ENCODE assay signal across 1 cellular context in the genomic region with DNA sequence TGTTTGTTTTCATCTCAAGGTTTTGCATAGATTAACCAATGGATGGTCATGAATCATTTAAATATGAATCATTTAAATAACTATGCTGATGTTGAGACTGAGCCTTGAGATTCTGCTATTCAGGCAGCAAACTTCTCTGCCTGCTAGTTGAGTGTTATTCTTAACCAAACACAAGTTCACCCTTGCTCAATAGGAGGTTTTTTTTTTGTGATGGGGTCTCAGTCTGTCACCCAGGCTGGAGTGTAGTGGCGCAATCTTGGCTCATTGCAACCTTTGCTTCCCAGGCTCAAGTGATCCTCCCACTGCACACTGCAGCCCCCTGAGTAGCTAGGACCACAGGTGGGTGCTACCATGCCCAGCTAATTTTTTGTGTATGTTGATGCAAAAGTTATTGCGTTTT.
TF ChIP-seq lines count a peak whose summit lies in the region.

No MANE protein-coding gene starts in this region.

TF ChIP-seq in HepG2, 621 proteins besides CTCF, POLR2A, EP300 and RAD21 (continued from another document):
- TF ChIP-seq, protein P1, sequence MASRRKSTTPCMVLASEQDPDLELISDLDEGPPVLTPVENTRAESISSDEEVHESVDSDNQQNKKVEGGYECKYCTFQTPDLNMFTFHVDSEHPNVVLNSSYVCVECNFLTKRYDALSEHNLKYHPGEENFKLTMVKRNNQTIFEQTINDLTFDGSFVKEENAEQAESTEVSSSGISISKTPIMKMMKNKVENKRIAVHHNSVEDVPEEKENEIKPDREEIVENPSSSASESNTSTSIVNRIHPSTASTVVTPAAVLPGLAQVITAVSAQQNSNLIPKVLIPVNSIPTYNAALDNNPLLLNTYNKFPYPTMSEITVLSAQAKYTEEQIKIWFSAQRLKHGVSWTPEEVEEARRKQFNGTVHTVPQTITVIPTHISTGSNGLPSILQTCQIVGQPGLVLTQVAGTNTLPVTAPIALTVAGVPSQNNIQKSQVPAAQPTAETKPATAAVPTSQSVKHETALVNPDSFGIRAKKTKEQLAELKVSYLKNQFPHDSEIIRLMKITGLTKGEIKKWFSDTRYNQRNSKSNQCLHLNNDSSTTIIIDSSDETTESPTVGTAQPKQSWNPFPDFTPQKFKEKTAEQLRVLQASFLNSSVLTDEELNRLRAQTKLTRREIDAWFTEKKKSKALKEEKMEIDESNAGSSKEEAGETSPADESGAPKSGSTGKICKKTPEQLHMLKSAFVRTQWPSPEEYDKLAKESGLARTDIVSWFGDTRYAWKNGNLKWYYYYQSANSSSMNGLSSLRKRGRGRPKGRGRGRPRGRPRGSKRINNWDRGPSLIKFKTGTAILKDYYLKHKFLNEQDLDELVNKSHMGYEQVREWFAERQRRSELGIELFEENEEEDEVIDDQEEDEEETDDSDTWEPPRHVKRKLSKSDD (CRISPR knock-in tag; IDR thresholded peaks at IDR 0.05; ENCODE audit: low read depth): no peak
- no peak for TF ChIP-seq SOX13 (IDR thresholded peaks at IDR 0.05)
- 0 out of 4 replicates have a peak, but pooled peaks of 1 of the 2 experiments have one; percentile 20 for TF ChIP-seq SOX13 (CRISPR knock-in tag; conservative IDR thresholded peaks at IDR 0.05 in 1 of 2, IDR thresholded peaks at IDR 0.05 in 1 of 2)
- TF ChIP-seq ATAD3A (CRISPR knock-in tag; IDR thresholded peaks at IDR 0.05): no peak
- no peak for TF ChIP-seq SMAD3 (CRISPR knock-in tag; IDR thresholded peaks at IDR 0.05)
- TF ChIP-seq ZMYM3 (CRISPR knock-in tag; IDR thresholded peaks at IDR 0.05): 0 out of 2 replicates have a peak, but pooled peaks have one; percentile 20
- no peak for TF ChIP-seq PAF1 (CRISPR knock-in tag; IDR thresholded peaks at IDR 0.05)
- no peak for TF ChIP-seq SP2 (CRISPR knock-in tag; IDR thresholded peaks at IDR 0.05)
- no peak for TF ChIP-seq ZNF878 (CRISPR knock-in tag; IDR thresholded peaks at IDR 0.05)
- TF ChIP-seq ZMYM4 (CRISPR knock-in tag; IDR thresholded peaks at IDR 0.05): peak; percentile 62
- TF ChIP-seq MXD4 (CRISPR knock-in tag; IDR thresholded peaks at IDR 0.05): no peak
- no peak for TF ChIP-seq KAT7 (CRISPR knock-in tag; IDR thresholded peaks at IDR 0.05; ENCODE audit: borderline replicate concordance)
- TF ChIP-seq SP140L (CRISPR knock-in tag; IDR thresholded peaks at IDR 0.05; ENCODE audit: borderline replicate concordance): no peak
- TF ChIP-seq HNRNPLL (IDR thresholded peaks at IDR 0.05; ENCODE audit: low read depth, low read length, poor library complexity, severe bottlenecking): no peak
- peak; percentile 57; the same call in 1 of the 2 replicates for TF ChIP-seq ZBTB7B (CRISPR knock-in tag; IDR thresholded peaks at IDR 0.05)
- TF ChIP-seq ZNF883 (CRISPR knock-in tag; IDR thresholded peaks at IDR 0.05; ENCODE audit: not compliant biosample characterization): no peak
- no peak for TF ChIP-seq ZNF180 (CRISPR knock-in tag; IDR thresholded peaks at IDR 0.05; ENCODE audit: borderline replicate concordance, low read depth)
- no peak for TF ChIP-seq FOXK1 (CRISPR knock-in tag; IDR thresholded peaks at IDR 0.05; ENCODE audit: borderline replicate concordance, low read depth)
- TF ChIP-seq KAT8 (CRISPR knock-in tag; IDR thresholded peaks at IDR 0.05): no peak
- TF ChIP-seq, protein P2, sequence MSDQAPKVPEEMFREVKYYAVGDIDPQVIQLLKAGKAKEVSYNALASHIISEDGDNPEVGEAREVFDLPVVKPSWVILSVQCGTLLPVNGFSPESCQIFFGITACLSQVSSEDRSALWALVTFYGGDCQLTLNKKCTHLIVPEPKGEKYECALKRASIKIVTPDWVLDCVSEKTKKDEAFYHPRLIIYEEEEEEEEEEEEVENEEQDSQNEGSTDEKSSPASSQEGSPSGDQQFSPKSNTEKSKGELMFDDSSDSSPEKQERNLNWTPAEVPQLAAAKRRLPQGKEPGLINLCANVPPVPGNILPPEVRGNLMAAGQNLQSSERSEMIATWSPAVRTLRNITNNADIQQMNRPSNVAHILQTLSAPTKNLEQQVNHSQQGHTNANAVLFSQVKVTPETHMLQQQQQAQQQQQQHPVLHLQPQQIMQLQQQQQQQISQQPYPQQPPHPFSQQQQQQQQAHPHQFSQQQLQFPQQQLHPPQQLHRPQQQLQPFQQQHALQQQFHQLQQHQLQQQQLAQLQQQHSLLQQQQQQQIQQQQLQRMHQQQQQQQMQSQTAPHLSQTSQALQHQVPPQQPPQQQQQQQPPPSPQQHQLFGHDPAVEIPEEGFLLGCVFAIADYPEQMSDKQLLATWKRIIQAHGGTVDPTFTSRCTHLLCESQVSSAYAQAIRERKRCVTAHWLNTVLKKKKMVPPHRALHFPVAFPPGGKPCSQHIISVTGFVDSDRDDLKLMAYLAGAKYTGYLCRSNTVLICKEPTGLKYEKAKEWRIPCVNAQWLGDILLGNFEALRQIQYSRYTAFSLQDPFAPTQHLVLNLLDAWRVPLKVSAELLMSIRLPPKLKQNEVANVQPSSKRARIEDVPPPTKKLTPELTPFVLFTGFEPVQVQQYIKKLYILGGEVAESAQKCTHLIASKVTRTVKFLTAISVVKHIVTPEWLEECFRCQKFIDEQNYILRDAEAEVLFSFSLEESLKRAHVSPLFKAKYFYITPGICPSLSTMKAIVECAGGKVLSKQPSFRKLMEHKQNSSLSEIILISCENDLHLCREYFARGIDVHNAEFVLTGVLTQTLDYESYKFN (CRISPR knock-in tag; conservative IDR thresholded peaks at IDR 0.05): no peak
- TF ChIP-seq, protein P3, sequence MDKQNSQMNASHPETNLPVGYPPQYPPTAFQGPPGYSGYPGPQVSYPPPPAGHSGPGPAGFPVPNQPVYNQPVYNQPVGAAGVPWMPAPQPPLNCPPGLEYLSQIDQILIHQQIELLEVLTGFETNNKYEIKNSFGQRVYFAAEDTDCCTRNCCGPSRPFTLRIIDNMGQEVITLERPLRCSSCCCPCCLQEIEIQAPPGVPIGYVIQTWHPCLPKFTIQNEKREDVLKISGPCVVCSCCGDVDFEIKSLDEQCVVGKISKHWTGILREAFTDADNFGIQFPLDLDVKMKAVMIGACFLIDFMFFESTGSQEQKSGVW (CRISPR knock-in tag; IDR thresholded peaks at IDR 0.05; ENCODE audit: borderline replicate concordance): no peak
- peak; percentile 47 for TF ChIP-seq SALL1 (CRISPR knock-in tag; IDR thresholded peaks at IDR 0.05)
- TF ChIP-seq SRSF9 (IDR thresholded peaks at IDR 0.05; ENCODE audit: borderline replicate concordance, insufficient read depth, low read depth, low read length, poor library complexity, severe bottlenecking): no peak
TF ChIP-seq in HepG2: peak in this region for 21.
